Comparison of ENCODE assay signal across 8 cellular contexts in genomic region chr13:20525601-20526544, GRCh38. TPM values are rescaled to one million over a fixed set of nuclear protein-coding genes. Genes with fewer than 3 reads are reported as not detected.
DNase-seq lines count a peak whose midpoint lies in the region; ATAC-seq lines count a peak whose summit lies in the region.

Gene CRYL1, minus strand, starts transcription at chr13:20525857. Its CDS starts 63 bp downstream, at chr13:20525794.

- intact Hi-C loops in left colon (cut with DNase I, micrococcal nuclease), result no loop called here

- DNase-seq in 8988T (peak; percentile 46), NCI-H510A (lab: John Stamatoyannopoulos, UW) (peak; percentile 18), left colon (peak; percentile 78 to 87)
- DNase-seq in activated CD4-positive, alpha-beta T cell treated with anti-CD3 and anti-CD28 coated beads for 4 hours, result peak; percentile 68 to 76
- peak; percentile 61 to 69 for DNase-seq in stimulated activated CD4-positive, alpha-beta T cell treated with anti-CD3 and anti-CD28 coated beads, Interleukin-1b, Interleukin-23, amount 100 ng/mL, for 4 hours (ENCODE audit: low read depth in 2 of 2)

- H3K27ac ChIP-seq in cingulate gyrus (ENCODE audit: low read depth, low read length), result peak within 1 kb of the TSS; percentile 91

- ATAC-seq in GM18861 (IDR thresholded peaks at IDR 0.05; ENCODE audit: unreplicated experiment), result peak; percentile 43
- ATAC-seq in HG03097 (IDR thresholded peaks at IDR 0.05; ENCODE audit: low FRiP score, unreplicated experiment), result peak; percentile 62
- ATAC-seq in left colon, result peak; percentile 92

RNA-seq across cellular contexts. Expression of gene CRYL1, which starts in this region (rescaled TPM):
- total RNA-seq in left colon, result 100 to 1,000 TPM; 115 to 128 TPM

Comparison
In these comparisons a context has a peak if more than half of its experiments do, and no peak if none do; other contexts are left out.
1. Peak in every context shown above with its lines: DNase-seq, ATAC-seq and H3K27ac ChIP-seq.
2. DNase-seq: peak in every context shown above with its lines; median percentile 82 in left colon; 72 in activated CD4-positive, alpha-beta T cell treated with anti-CD3 and anti-CD28 coated beads for 4 hours; 65 in stimulated activated CD4-positive, alpha-beta T cell treated with anti-CD3 and anti-CD28 coated beads, Interleukin-1b, Interleukin-23, amount 100 ng/mL, for 4 hours; 46 in 8988T; 18 in NCI-H510A.